In genomic region chr3:15426579-15427118, GRCh38 we compare ENCODE assay signal across 8 cellular contexts. TPM values are rescaled to one million over a fixed set of nuclear protein-coding genes. Genes with fewer than 3 reads are reported as not detected.
A peak's percentile ranks its signal among the peaks of the same experiment; 100 is the strongest.
DNase-seq lines count a peak whose midpoint lies in the region; ATAC-seq and TF ChIP-seq lines count a peak whose summit lies in the region.

No MANE protein-coding gene starts in this region.

- ATAC-seq in GM21529 (IDR thresholded peaks at IDR 0.05; ENCODE audit: unreplicated experiment) (no peak), HG02884 (IDR thresholded peaks at IDR 0.05; ENCODE audit: unreplicated experiment) (no peak)

- H3K36me3 ChIP-seq in SJSA1: peaks cover 42% of the 10 kb centered on the region
- H3K36me3 ChIP-seq in fibroblast of lung (ENCODE audit: control insufficient read depth, insufficient read depth, low read length): peaks cover 3% of the 10 kb centered on the region
- H3K36me3 ChIP-seq in rectal smooth muscle tissue (ENCODE audit: control insufficient read depth, insufficient read depth, low read length): no peaks in the 10 kb centered on the region

- H3K4me1 ChIP-seq in SJSA1 (replicated peaks) (peaks cover 7% of the 10 kb centered on the region), fibroblast of lung (ENCODE audit: control insufficient read depth, extremely low read depth, insufficient read depth, low read length) (peaks cover 6% of the 10 kb centered on the region), rectal smooth muscle tissue (ENCODE audit: control insufficient read depth, insufficient read depth, low read length) (peaks cover 4% of the 10 kb centered on the region)

- H3K27ac ChIP-seq in SJSA1 (peak overlapping the region; percentile 46; the same call in 1 of the 2 replicates), fibroblast of lung (ENCODE audit: insufficient read depth, low read length) (peak overlapping the region; percentile 96), rectal smooth muscle tissue (ENCODE audit: low read depth, low read length) (peak overlapping the region; percentile 66)

- TF ChIP-seq POLR2A in erythroblast (IDR thresholded peaks at IDR 0.05; ENCODE audit: low read length): no peak

- H3K4me3 ChIP-seq in GM12865 (ENCODE audit: low read depth, low read length): peak overlapping the region; percentile 95
- peak overlapping the region; percentile 86 for H3K4me3 ChIP-seq in SJSA1
- peak overlapping the region; percentile 92 to 100 (median 99) for H3K4me3 ChIP-seq in fibroblast of lung (replicated peaks in 1 of 4; ENCODE audit: control extremely low read depth in 1 of 4, insufficient read depth in 1 of 4, low read depth in 3 of 4, low read length in 4 of 4)
- peak overlapping the region; percentile 94 for H3K4me3 ChIP-seq in rectal smooth muscle tissue (ENCODE audit: low read length)

- H3K4me2 ChIP-seq in fibroblast of lung (ENCODE audit: extremely low read depth, insufficient read depth, low read length): peak overlapping the region; percentile 93

- peak overlapping the region; percentile 88 for H3K9ac ChIP-seq in fibroblast of lung (ENCODE audit: insufficient read depth, low read length)
- peak overlapping the region; percentile 72 for H3K9ac ChIP-seq in rectal smooth muscle tissue (ENCODE audit: low read length)

- H3K9me3 ChIP-seq in SJSA1 (replicated peaks) (no peaks in the 10 kb centered on the region), fibroblast of lung (ENCODE audit: control insufficient read depth, insufficient read depth, low read depth, low read length) (no peaks in the 10 kb centered on the region)

- DNase-seq in GM12865 (ENCODE audit: low read depth) (no peak), SJSA1 (ENCODE audit: low read depth in 1 of 2, low spot score in 2 of 2) (no peak), fibroblast of lung (ENCODE audit: low read depth in 2 of 2) (no peak), GM20000 (ENCODE audit: low spot score) (no peak), erythroblast (lab: John Stamatoyannopoulos, UW) (no peak)

- H2AFZ ChIP-seq in fibroblast of lung (ENCODE audit: low read length): peak overlapping the region; percentile 99

- H3K79me2 ChIP-seq in fibroblast of lung (ENCODE audit: control insufficient read depth, insufficient read depth, low read length): peaks cover 48% of the 10 kb centered on the region

- no peaks in the 10 kb centered on the region for H4K20me1 ChIP-seq in fibroblast of lung (ENCODE audit: control insufficient read depth, extremely low read depth, insufficient read depth, low read length)

- no peak for TF ChIP-seq CTCF in GM12865 (IDR thresholded peaks at IDR 0.05; ENCODE audit: insufficient read depth, low read depth, low read length, missing control alignments)
- TF ChIP-seq CTCF in fibroblast of lung (conservative IDR thresholded peaks at IDR 0.05 in 1 of 2, IDR thresholded peaks at IDR 0.05 in 1 of 2; ENCODE audit: low read depth in 1 of 2, low read length in 2 of 2): no peak
- TF ChIP-seq CTCF in GM20000 (IDR thresholded peaks at IDR 0.05; ENCODE audit: extremely low read depth, missing control alignments): no peak

- H3K27me3 ChIP-seq in SJSA1 (replicated peaks): no peaks in the 10 kb centered on the region
- no peaks in the 10 kb centered on the region for H3K27me3 ChIP-seq in fibroblast of lung (ENCODE audit: control insufficient read depth, insufficient read depth, low read length)
- H3K27me3 ChIP-seq in rectal smooth muscle tissue (ENCODE audit: control insufficient read depth, insufficient read depth, low read length): no peaks in the 10 kb centered on the region

RNA-seq across cellular contexts. Expression of gene METTL6, which starts 0.7 kb away (rescaled TPM):
- total RNA-seq in SJSA1 (2014; rRNA removed; shearing (Covaris generic)): 19.3 and 32.2 TPM in 2 replicates
- total RNA-seq in fibroblast of lung: 37.3 and 40.8 TPM in 2 replicates
- polyA plus RNA-seq in fibroblast of lung: 25.7 and 29.2 TPM in 2 replicates
- polyA plus RNA-seq in fibroblast of lung (2012): 18.6 and 19.6 TPM in 2 replicates
- 2.8 and 9.7 TPM in 2 replicates for polyA minus RNA-seq in fibroblast of lung (ENCODE audit: low replicate concordance)

RNA-seq across cellular contexts. Expression of gene EAF1, which starts 0.7 kb away (rescaled TPM):
- total RNA-seq in SJSA1 (2014; rRNA removed; shearing (Covaris generic)): 13.1 and 16.0 TPM in 2 replicates
- total RNA-seq in fibroblast of lung: 20.8 and 22.6 TPM in 2 replicates
- polyA plus RNA-seq in fibroblast of lung: 11.1 and 12.5 TPM in 2 replicates
- polyA plus RNA-seq in fibroblast of lung (2012): 8.0 and 8.1 TPM in 2 replicates
- polyA minus RNA-seq in fibroblast of lung (ENCODE audit: low replicate concordance): 9.0 and 18.3 TPM in 2 replicates

Comparison
In these comparisons a context has a peak if more than half of its experiments do, and no peak if none do; other contexts are left out.
1. H3K27ac ChIP-seq: peak in every context shown above with its lines; median percentile 96 in fibroblast of lung; 66 in rectal smooth muscle tissue; 46 in SJSA1.